1 cellular context compared by ENCODE assay signal in the genomic region with DNA sequence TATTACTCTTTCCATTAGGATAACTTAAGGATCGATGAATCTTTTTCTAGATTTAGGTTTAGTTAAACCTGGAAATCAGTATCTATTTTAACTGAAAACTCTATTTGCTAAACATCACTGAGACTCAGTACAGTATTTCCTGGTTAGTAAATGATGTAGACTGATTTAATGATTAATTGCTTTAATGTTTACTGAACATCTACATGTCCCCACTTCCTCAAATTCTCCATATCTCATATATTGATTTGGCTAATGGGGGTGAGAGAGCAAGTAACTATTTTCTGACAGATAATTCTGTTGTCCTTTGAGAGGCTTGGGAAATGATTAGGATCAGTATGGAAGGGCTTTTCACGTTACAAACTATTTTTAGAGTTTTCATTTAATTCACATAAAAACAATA.
TF ChIP-seq lines count a peak whose summit lies in the region.

No MANE protein-coding gene starts in this region.

TF ChIP-seq in K562, 482 proteins besides CTCF, POLR2A, EP300 and RAD21 (continued from another document):
- TF ChIP-seq, protein P1, sequence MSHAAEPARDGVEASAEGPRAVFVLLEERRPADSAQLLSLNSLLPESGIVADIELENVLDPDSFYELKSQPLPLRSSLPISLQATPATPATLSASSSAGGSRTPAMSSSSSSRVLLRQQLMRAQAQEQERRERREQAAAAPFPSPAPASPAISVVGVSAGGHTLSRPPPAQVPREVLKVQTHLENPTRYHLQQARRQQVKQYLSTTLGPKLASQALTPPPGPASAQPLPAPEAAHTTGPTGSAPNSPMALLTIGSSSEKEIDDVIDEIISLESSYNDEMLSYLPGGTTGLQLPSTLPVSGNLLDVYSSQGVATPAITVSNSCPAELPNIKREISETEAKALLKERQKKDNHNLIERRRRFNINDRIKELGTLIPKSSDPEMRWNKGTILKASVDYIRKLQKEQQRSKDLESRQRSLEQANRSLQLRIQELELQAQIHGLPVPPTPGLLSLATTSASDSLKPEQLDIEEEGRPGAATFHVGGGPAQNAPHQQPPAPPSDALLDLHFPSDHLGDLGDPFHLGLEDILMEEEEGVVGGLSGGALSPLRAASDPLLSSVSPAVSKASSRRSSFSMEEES (CRISPR knock-in tag; IDR thresholded peaks at IDR 0.05) = no peak
- peak; percentile 25 for TF ChIP-seq MEIS2 (IDR thresholded peaks at IDR 0.05; ENCODE audit: partially characterized antibody)
- TF ChIP-seq ZNF583 (CRISPR knock-in tag; IDR thresholded peaks at IDR 0.05) = no peak
- no peak for TF ChIP-seq ZNF184 (CRISPR knock-in tag; IDR thresholded peaks at IDR 0.05)
- TF ChIP-seq, protein P2, sequence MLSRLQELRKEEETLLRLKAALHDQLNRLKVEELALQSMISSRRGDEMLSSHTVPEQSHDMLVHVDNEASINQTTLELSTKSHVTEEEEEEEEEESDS (CRISPR knock-in tag; IDR thresholded peaks at IDR 0.05) = no peak
- no peak for TF ChIP-seq NR2F6 (CRISPR knock-in tag; IDR thresholded peaks at IDR 0.05)
